ENCODE assay signal across 15 cellular contexts in genomic region chr17:32865141-32865540, GRCh38. TPM values are rescaled to one million over a fixed set of nuclear protein-coding genes. Genes with fewer than 3 reads are reported as not detected.
DNase-seq lines count a peak whose midpoint lies in the region; ATAC-seq and TF ChIP-seq lines count a peak whose summit lies in the region.
"Had no signal": no experiment of that assay in that cellular context is flagged by ENCODE, and none has a peak within 500 bp of the region (broad histone marks: within the 10 kb centered on the region; RNA-seq: fewer than 3 reads in every experiment).

No MANE protein-coding gene starts in this region.

- in situ Hi-C loops in brain microvascular endothelial cell (cut with HindIII; ENCODE audit: low pct_ligation_motif_present, low sequenced_read_pairs) = no loop called here

- no peaks in the 10 kb centered on the region for H3K9me3 ChIP-seq in tibial artery
- no peaks in the 10 kb centered on the region for H3K9me3 ChIP-seq in heart right ventricle
- H3K9me3 ChIP-seq: BLaER1, Caco-2 had no signal

- DNase-seq in NCI-H82 (lab: John Stamatoyannopoulos, UW) (peak; percentile 10), NCI-H82 treated with DMSO at 0.1 percent for 48 hours (lab: John Stamatoyannopoulos, UW; ENCODE audit: unreplicated experiment) (no peak), globus pallidus (ENCODE audit: low spot score) (peak; percentile 79), pons (ENCODE audit: low spot score) (peak; percentile 90), tibial artery (no peak), brain microvascular endothelial cell (no peak), heart right ventricle (no peak)
- DNase-seq: Caco-2; CD8-positive, alpha-beta memory T cell; DND-41; GDM1; GM23248 had no signal

- H3K36me3 ChIP-seq in tibial artery (no peaks in the 10 kb centered on the region), brain microvascular endothelial cell (replicated peaks) (no peaks in the 10 kb centered on the region), heart right ventricle (no peaks in the 10 kb centered on the region)
- H3K36me3 ChIP-seq: BLaER1 had no signal

- H3K27me3 ChIP-seq in tibial artery (no peaks in the 10 kb centered on the region), brain microvascular endothelial cell (replicated peaks) (no peaks in the 10 kb centered on the region), heart right ventricle (no peaks in the 10 kb centered on the region)
- H3K27me3 ChIP-seq: BLaER1 had no signal

- ATAC-seq in GM21737 (IDR thresholded peaks at IDR 0.05; ENCODE audit: unreplicated experiment) (no peak), heart right ventricle (no peak)

- peak overlapping the region; percentile 61 to 79 for H3K27ac ChIP-seq in tibial artery
- no peak overlapping the region for H3K27ac ChIP-seq in brain microvascular endothelial cell
- no peak overlapping the region for H3K27ac ChIP-seq in heart right ventricle
- H3K27ac ChIP-seq: 22Rv1, BLaER1, GM23248 had no signal

- intact Hi-C loops in tibial artery (cut with DNase I; ENCODE audit: low total_unique reads) (no loop called here), heart right ventricle (cut with DNase I) (loop anchor here in 2 of 10 donors (5.0 to 10.0 kb wide), 2 partner anchors 33 to 50 kb away; no protein-coding TSS in a partner anchor)

- H3K4me1 ChIP-seq in tibial artery = peaks cover under 1 to 100% (median 54%) of the 10 kb centered on the region in 4 donors
- peaks cover 7 to 44% (median 19%) of the 10 kb centered on the region in 9 donors for H3K4me1 ChIP-seq in heart right ventricle
- H3K4me1 ChIP-seq: BLaER1 had no signal

- H3K4me3 ChIP-seq in tibial artery (no peak overlapping the region), brain microvascular endothelial cell (ENCODE audit: low read depth, low read length) (no peak overlapping the region), heart right ventricle (no peak overlapping the region)
- H3K4me3 ChIP-seq: BLaER1, GM23248 had no signal

- 97 to 98% methylated on average over 4 of the region's 4 CpGs for WGBS in heart right ventricle, 2 donors

- TF ChIP-seq CTCF in tibial artery (IDR thresholded peaks at IDR 0.05) = no peak
- TF ChIP-seq CTCF in brain microvascular endothelial cell (IDR thresholded peaks at IDR 0.05; ENCODE audit: low read depth, low read length, missing control alignments) = no peak
- no peak for TF ChIP-seq CTCF in heart right ventricle (IDR thresholded peaks at IDR 0.05)

RNA-seq across cellular contexts. Expression of gene MYO1D, which starts 11.8 kb away (rescaled TPM):
- 10 to 100 TPM in 1 of 10 donors, 1 to 10 TPM in 9; 5.8 to 16.4 (median 7.5) TPM for total RNA-seq in heart right ventricle
- polyA plus RNA-seq in heart right ventricle = 1 to 10 TPM; 1.9 to 5.0 TPM

Comparison
In these comparisons a context has a peak if more than half of its experiments do, and no peak if none do; other contexts are left out.
1. DNase-seq: peak in NCI-H82 (single experiment), globus pallidus (single experiment) and pons (single experiment); none in NCI-H82 treated with DMSO at 0.1 percent for 48 hours (single experiment), tibial artery (0 of 2), brain microvascular endothelial cell (single experiment) and heart right ventricle (0 of 2).
2. H3K27ac ChIP-seq: peak in tibial artery (2 of 2); none in brain microvascular endothelial cell (single experiment) and heart right ventricle (0 of 10).